1 cellular context compared by ENCODE assay signal in genomic region chr4:124710253-124710849, GRCh38.
TF ChIP-seq lines count a peak whose summit lies in the region.

No MANE protein-coding gene starts in this region.

TF ChIP-seq in IMR-90, 13 proteins besides CTCF, POLR2A, EP300 and RAD21:
- TF ChIP-seq MAFK (IDR thresholded peaks at IDR 0.05; ENCODE audit: low read depth, low read length), result peak; percentile 66
- no peak for TF ChIP-seq CHD1 (IDR thresholded peaks at IDR 0.05; ENCODE audit: low read depth, low read length)
